22 cellular contexts compared by ENCODE assay signal in genomic region chr9:21056931-21057330, GRCh38. TPM values are rescaled to one million over a fixed set of nuclear protein-coding genes. Genes with fewer than 3 reads are reported as not detected.
A peak's percentile ranks its signal among the peaks of the same experiment; 100 is the strongest.
DNase-seq lines count a peak whose midpoint lies in the region; ATAC-seq and TF ChIP-seq lines count a peak whose summit lies in the region.
"Had no signal": no experiment of that assay in that cellular context is flagged by ENCODE, and none has a peak within 500 bp of the region (broad histone marks: within the 10 kb centered on the region; RNA-seq: fewer than 3 reads in every experiment).

No MANE protein-coding gene starts in this region.

- H3K4me3 Mint-ChIP-seq in T-helper 17 cell: no peak overlapping the region
- H3K4me3 Mint-ChIP-seq in effector memory CD8-positive, alpha-beta T cell: no peak overlapping the region
- H3K4me3 Mint-ChIP-seq: activated CD4-positive, alpha-beta T cell treated with anti-CD3 and anti-CD28 coated beads for 36 hours; activated naive CD4-positive, alpha-beta T cell treated with anti-CD3 and anti-CD28 coated beads, Interleukin-2, amount 50 U/mL, for 24 hours; H9; T-helper 2 cell treated with Interferon-gamma antibody and Interleukin-4, amounts not matched to agents 5 μg/mL and 100 μg/mL, for 36 hours had no signal

- no peaks in the 10 kb centered on the region for H4K20me1 ChIP-seq in GM23248 (ENCODE audit: insufficient read depth)
- H4K20me1 ChIP-seq: BLaER1 treated with 17β-estradiol and CSF1 and Interleukin-3, amounts not matched to agents 10 nM and 100 nM had no signal

- no peak for ATAC-seq in T-helper 17 cell
- ATAC-seq in effector memory CD8-positive, alpha-beta T cell (replicated peaks): no peak
- ATAC-seq: activated CD4-positive, alpha-beta T cell treated with anti-CD3 and anti-CD28 coated beads for 36 hours; left cardiac atrium had no signal

- no peaks in the 10 kb centered on the region for H3K9me3 ChIP-seq in GM23248 (ENCODE audit: low read depth)
- H3K9me3 ChIP-seq in T-helper 17 cell (ENCODE audit: control insufficient read depth, low read length, poor library complexity, severe bottlenecking): no peaks in the 10 kb centered on the region

- no peak overlapping the region for H3K4me2 ChIP-seq in GM23248 (ENCODE audit: unreplicated experiment)
- H3K4me2 ChIP-seq: BLaER1 treated with 17β-estradiol and CSF1 and Interleukin-3, amounts not matched to agents 10 nM and 100 nM; KMS-11 had no signal

- H3K36me3 ChIP-seq in GM23248 (ENCODE audit: low read depth): no peaks in the 10 kb centered on the region
- no peaks in the 10 kb centered on the region for H3K36me3 ChIP-seq in kidney epithelial cell (ENCODE audit: control insufficient read depth, insufficient read depth, low read length)
- H3K36me3 ChIP-seq: BLaER1 treated with 17β-estradiol and CSF1 and Interleukin-3, amounts not matched to agents 10 nM and 100 nM had no signal

- no peak overlapping the region for H3K4me3 ChIP-seq in GM23248
- H3K4me3 ChIP-seq in kidney epithelial cell (ENCODE audit: low read depth, low read length): no peak overlapping the region
- H3K4me3 ChIP-seq: BLaER1 treated with 17β-estradiol and CSF1 and Interleukin-3, amounts not matched to agents 10 nM and 100 nM had no signal

- H3K79me2 ChIP-seq in GM23248 (ENCODE audit: insufficient read depth): no peaks in the 10 kb centered on the region

- H3K9ac ChIP-seq in GM23248: no peak overlapping the region
- H3K9ac ChIP-seq: BLaER1 treated with 17β-estradiol and CSF1 and Interleukin-3, amounts not matched to agents 10 nM and 100 nM; KMS-11 had no signal

- H3K4me1 Mint-ChIP-seq in T-helper 17 cell: peaks cover 10% of the 10 kb centered on the region
- peaks cover 8 to 20% of the 10 kb centered on the region in 2 donors for H3K4me1 Mint-ChIP-seq in effector memory CD8-positive, alpha-beta T cell (ENCODE audit: low read depth in 2 of 2)

- H3K9me3 Mint-ChIP-seq in effector memory CD8-positive, alpha-beta T cell: no peaks in the 10 kb centered on the region
- H3K9me3 Mint-ChIP-seq: activated naive CD4-positive, alpha-beta T cell treated with anti-CD3 and anti-CD28 coated beads, Interleukin-2, amount 50 U/mL, for 24 hours; H9; T-helper 2 cell treated with Interferon-gamma antibody and Interleukin-4, amounts not matched to agents 5 μg/mL and 100 μg/mL, for 36 hours had no signal

- no peak overlapping the region for H3K27ac ChIP-seq in GM23248
- H3K27ac ChIP-seq: BLaER1 treated with 17β-estradiol and CSF1 and Interleukin-3, amounts not matched to agents 10 nM and 100 nM; KMS-11 had no signal

- 0 out of 2 replicates have a peak, but pooled peaks cover 11% of the 10 kb centered on the region for H3K4me1 ChIP-seq in GM23248 (ENCODE audit: insufficient read depth)

- H3K36me3 Mint-ChIP-seq in T-helper 17 cell (ENCODE audit: low read depth): no peaks in the 10 kb centered on the region
- no peaks in the 10 kb centered on the region for H3K36me3 Mint-ChIP-seq in effector memory CD8-positive, alpha-beta T cell (ENCODE audit: insufficient read depth)
- H3K36me3 Mint-ChIP-seq: activated naive CD4-positive, alpha-beta T cell treated with anti-CD3 and anti-CD28 coated beads, Interleukin-2, amount 50 U/mL, for 24 hours had no signal

- no peak overlapping the region for H3K27ac Mint-ChIP-seq in T-helper 17 cell
- H3K27ac Mint-ChIP-seq in effector memory CD8-positive, alpha-beta T cell: no peak overlapping the region
- H3K27ac Mint-ChIP-seq: activated CD4-positive, alpha-beta T cell treated with anti-CD3 and anti-CD28 coated beads for 36 hours; activated naive CD4-positive, alpha-beta T cell treated with anti-CD3 and anti-CD28 coated beads, Interleukin-2, amount 50 U/mL, for 24 hours; H9; T-helper 2 cell treated with Interferon-gamma antibody and Interleukin-4, amounts not matched to agents 5 μg/mL and 100 μg/mL, for 36 hours had no signal

- H3F3A ChIP-seq in GM23248 (ENCODE audit: insufficient read depth): peaks cover 7% of the 10 kb centered on the region

- no peaks in the 10 kb centered on the region for H3K27me3 ChIP-seq in GM23248 (replicated peaks; ENCODE audit: insufficient read depth)
- H3K27me3 ChIP-seq in kidney epithelial cell (ENCODE audit: control insufficient read depth, insufficient read depth, low read length): no peaks in the 10 kb centered on the region
- H3K27me3 ChIP-seq: BLaER1 treated with 17β-estradiol and CSF1 and Interleukin-3, amounts not matched to agents 10 nM and 100 nM had no signal

- TF ChIP-seq CTCF in kidney epithelial cell (IDR thresholded peaks at IDR 0.05; ENCODE audit: insufficient read depth, low read length, poor library complexity, severe bottlenecking) (no peak), GM13977 (IDR thresholded peaks at IDR 0.05; ENCODE audit: extremely low read depth, insufficient read depth, missing control alignments) (no peak)

- in situ Hi-C loops in GM23248 (cut with MboI): no loop called here
- in situ Hi-C loops in GM13977 (cut with MboI; ENCODE audit: low pct_unique_long_range_greater_than_20kb, low sequenced_read_pairs, unreplicated experiment): no loop called here

- DNase-seq in GM23248 (peak; percentile 34), MV-4-11 (lab: John Stamatoyannopoulos, UW) (peak; percentile 32), astrocyte of the hippocampus (ENCODE audit: low read depth, low spot score) (peak; percentile 46), kidney epithelial cell (ENCODE audit: low read depth) (peak; percentile 14), T-helper 17 cell (no peak), GM13977 (ENCODE audit: low spot score) (no peak), NCI-H1048 (lab: John Stamatoyannopoulos, UW) (no peak)
- DNase-seq in effector memory CD8-positive, alpha-beta T cell: no peak
- DNase-seq: activated CD4-positive, alpha-beta T cell treated with anti-CD3 and anti-CD28 coated beads for 36 hours; activated T-cell treated with anti-CD3 and anti-CD28 coated beads for 4 hours; H9; left cardiac atrium; NCI-H2107; Right ventricle myocardium superior had no signal

- H3K27me3 Mint-ChIP-seq in T-helper 17 cell: no peaks in the 10 kb centered on the region
- H3K27me3 Mint-ChIP-seq in effector memory CD8-positive, alpha-beta T cell: no peaks in the 10 kb centered on the region
- H3K27me3 Mint-ChIP-seq: activated CD4-positive, alpha-beta T cell treated with anti-CD3 and anti-CD28 coated beads for 36 hours; activated naive CD4-positive, alpha-beta T cell treated with anti-CD3 and anti-CD28 coated beads, Interleukin-2, amount 50 U/mL, for 24 hours had no signal

- no peak overlapping the region for H2AFZ ChIP-seq in GM23248

- no peaks in the 10 kb centered on the region for H3K9me2 ChIP-seq in GM23248 (ENCODE audit: insufficient read depth)

- WGBS in GM23248 (ENCODE audit: low coverage in 1 of 2, low lambda C conversion rate in 2 of 2, missing lambda C conversion rate in 2 of 2), 2 experiments: 6 to 7% methylated on average over 1 of the region's 1 CpG

RNA-seq across cellular contexts. Expression of gene IFNB1, which starts 20.8 kb away (rescaled TPM):
- not detected in 2 replicates for total RNA-seq in GM23248 (2014; rRNA removed; shearing (Covaris generic))
- polyA plus RNA-seq in GM23248 (2016; fragmentation: Nextera tagmentation; extraction: Ambion mirVana): not detected in 2 replicates
- not detected in 2 replicates for total RNA-seq in kidney epithelial cell
- total RNA-seq in T-helper 17 cell: not detected
- total RNA-seq: Daoy, H9, left cardiac atrium, mucosa of gallbladder, osteoblast, Right ventricle myocardium superior, subcutaneous adipose tissue had no signal

RNA-seq across cellular contexts. Expression of gene HACD4, which starts 25.5 kb away (rescaled TPM):
- 4.7 and 7.5 TPM in 2 replicates for total RNA-seq in GM23248 (2014; rRNA removed; shearing (Covaris generic))
- 2.7 and 3.8 TPM in 2 replicates for polyA plus RNA-seq in GM23248 (2016; fragmentation: Nextera tagmentation; extraction: Ambion mirVana)
- total RNA-seq in kidney epithelial cell: 0.46 and 0.62 TPM in 2 replicates
- 1 to 10 TPM; 8.7 to 9.8 TPM for total RNA-seq in T-helper 17 cell
- total RNA-seq: Daoy had no signal

Comparison
In these comparisons a context has a peak if more than half of its experiments do, and no peak if none do; other contexts are left out.
1. DNase-seq: peak in GM23248 (single experiment), MV-4-11 (single experiment), astrocyte of the hippocampus (single experiment) and kidney epithelial cell (single experiment); none in T-helper 17 cell (0 of 3), GM13977 (single experiment), NCI-H1048 (single experiment) and effector memory CD8-positive, alpha-beta T cell (0 of 3).